8 cellular contexts compared by ENCODE assay signal in genomic region chr4:173170210-173170778, GRCh38. TPM values are rescaled to one million over a fixed set of nuclear protein-coding genes. Genes with fewer than 3 reads are reported as not detected.
DNase-seq lines count a peak whose midpoint lies in the region; ATAC-seq and TF ChIP-seq lines count a peak whose summit lies in the region.

No MANE protein-coding gene starts in this region.

- no peak for TF ChIP-seq CTCF in fibroblast of villous mesenchyme (IDR thresholded peaks at IDR 0.05; ENCODE audit: insufficient read depth, low read depth, low read length)

- CTCF ChIA-PET in T-cell (lab: Charles Lee) = interaction anchor here in 1 of 2 donors (0.6 to 1.8 kb wide), 6 partner anchors 16 to 199 kb away, joined by 3 to 13 read pairs (median 3); no protein-coding TSS in a partner anchor

- ATAC-seq in T-cell (replicated peaks in 1 of 4) (no peak), HG03520 (IDR thresholded peaks at IDR 0.05; ENCODE audit: unreplicated experiment) (no peak)

- H3K27me3 Mint-ChIP-seq in T-cell = no peaks in the 10 kb centered on the region

- H3K9me3 Mint-ChIP-seq in T-cell = no peaks in the 10 kb centered on the region

- H3K27me3 ChIP-seq in H7 (ENCODE audit: control insufficient read depth, insufficient read depth, low read length) = no peaks in the 10 kb centered on the region

- peak overlapping the region; percentile 74 to 84 for H3K27ac Mint-ChIP-seq in T-cell

- no peak for DNase-seq in H7
- DNase-seq in T-cell = peak in 1 of 34 experiments; percentile 14
- DNase-seq in fibroblast of villous mesenchyme (ENCODE audit: low read depth) = no peak
- no peak for DNase-seq in skeletal muscle cell (ENCODE audit: low read depth)
- no peak for DNase-seq in stimulated activated CD4-positive, alpha-beta T cell treated with anti-CD3 and anti-CD28 coated beads, Interleukin-1b, Interleukin-23, amount 100 ng/mL, for 48 hours
- DNase-seq in activated gamma-delta T cell (lab: John Stamatoyannopoulos, UW) = no peak
- DNase-seq in cortex of kidney (lab: John Stamatoyannopoulos, UW) = no peak

- no peaks in the 10 kb centered on the region for H3K36me3 Mint-ChIP-seq in T-cell

- H3K4me3 ChIP-seq in H7 (ENCODE audit: insufficient read depth, low read depth, low read length) = peak overlapping the region; percentile 90
- peak overlapping the region; percentile 67 for H3K4me3 ChIP-seq in fibroblast of villous mesenchyme (ENCODE audit: low read depth, low read length)
- peak overlapping the region; percentile 80 for H3K4me3 ChIP-seq in skeletal muscle cell (ENCODE audit: low read depth, low read length)

- POLR2A ChIA-PET in T-cell (lab: Charles Lee) = no interaction called here

- H3K4me1 Mint-ChIP-seq in T-cell = peaks cover 54 to 66% (median 65%) of the 10 kb centered on the region in 3 donors

- peak overlapping the region; percentile 83 to 87 (median 84) for H3K4me3 Mint-ChIP-seq in T-cell

- H3K36me3 ChIP-seq in H7 (replicated peaks; ENCODE audit: control insufficient read depth, insufficient read depth, low read length) = no peaks in the 10 kb centered on the region

RNA-seq across cellular contexts. Expression of gene GALNT7, which starts 1.7 kb away (rescaled TPM):
- total RNA-seq in H7 (2014; rRNA removed; shearing (Covaris generic)) = 39.4 and 54.0 TPM in 2 replicates
- 10 to 100 TPM; 12.2 to 16.6 (median 14.0) TPM for total RNA-seq in T-cell
- 13.9 and 23.3 TPM in 2 replicates for total RNA-seq in fibroblast of villous mesenchyme
